In genomic region chr2:6073260-6074141, GRCh38 we compare ENCODE assay signal across 8 cellular contexts.
A peak's percentile ranks its signal among the peaks of the same experiment; 100 is the strongest.
DNase-seq lines count a peak whose midpoint lies in the region; ATAC-seq and TF ChIP-seq lines count a peak whose summit lies in the region.

No MANE protein-coding gene starts in this region.

- H3K4me3 ChIP-seq in left lung, result no peak overlapping the region

- H3K27ac ChIP-seq in left lung, result no peak overlapping the region

- no peaks in the 10 kb centered on the region for H3K36me3 ChIP-seq in left lung

- intact Hi-C loops in left lung (cut with DNase I), result no loop called here

- no peaks in the 10 kb centered on the region for H3K4me1 ChIP-seq in left lung

- H3K9me3 ChIP-seq in left lung, result no peaks in the 10 kb centered on the region

- no peak for TF ChIP-seq CTCF in left lung (IDR thresholded peaks at IDR 0.05)

- in situ Hi-C loops in ACHN (cut with HindIII; ENCODE audit: low pct_ligation_motif_present, low pct_unique_long_range_greater_than_20kb, low sequenced_read_pairs), result no loop called here
- in situ Hi-C loops in SK-MEL-5 (cut with HindIII; ENCODE audit: low pct_unique_long_range_greater_than_20kb, low sequenced_read_pairs), result no loop called here

- no peaks in the 10 kb centered on the region for H3K27me3 ChIP-seq in left lung

- ATAC-seq in HG03097 (IDR thresholded peaks at IDR 0.05; ENCODE audit: low FRiP score, unreplicated experiment) (peak; percentile 53), left lung (peak; percentile 16), HG03025 (IDR thresholded peaks at IDR 0.05; ENCODE audit: low FRiP score, unreplicated experiment) (no peak), GM19463 (IDR thresholded peaks at IDR 0.05; ENCODE audit: unreplicated experiment) (no peak)
- no peak for ATAC-seq in activated CD4-positive, CD25-positive, alpha-beta regulatory T cell treated with anti-CD3 and anti-CD28 coated beads, Interleukin-2, amount 50 U/mL, for 24 hours

- peak; percentile 23 for DNase-seq in ACHN
- peak; percentile 21 for DNase-seq in SK-MEL-5 (ENCODE audit: low read depth, low spot score)
- no peak for DNase-seq in left lung
- DNase-seq in HT-29 (ENCODE audit: low spot score), result no peak

Comparison
In these comparisons a context has a peak if more than half of its experiments do, and no peak if none do; other contexts are left out.
1. DNase-seq: peak in ACHN (single experiment) and SK-MEL-5 (single experiment); none in left lung (0 of 2) and HT-29 (single experiment).
2. ATAC-seq: peak in HG03097 (single experiment) and left lung (single experiment); none in activated CD4-positive, CD25-positive, alpha-beta regulatory T cell treated with anti-CD3 and anti-CD28 coated beads, Interleukin-2, amount 50 U/mL, for 24 hours (0 of 2), HG03025 (single experiment) and GM19463 (single experiment).